8 cellular contexts compared by ENCODE assay signal in the genomic region with DNA sequence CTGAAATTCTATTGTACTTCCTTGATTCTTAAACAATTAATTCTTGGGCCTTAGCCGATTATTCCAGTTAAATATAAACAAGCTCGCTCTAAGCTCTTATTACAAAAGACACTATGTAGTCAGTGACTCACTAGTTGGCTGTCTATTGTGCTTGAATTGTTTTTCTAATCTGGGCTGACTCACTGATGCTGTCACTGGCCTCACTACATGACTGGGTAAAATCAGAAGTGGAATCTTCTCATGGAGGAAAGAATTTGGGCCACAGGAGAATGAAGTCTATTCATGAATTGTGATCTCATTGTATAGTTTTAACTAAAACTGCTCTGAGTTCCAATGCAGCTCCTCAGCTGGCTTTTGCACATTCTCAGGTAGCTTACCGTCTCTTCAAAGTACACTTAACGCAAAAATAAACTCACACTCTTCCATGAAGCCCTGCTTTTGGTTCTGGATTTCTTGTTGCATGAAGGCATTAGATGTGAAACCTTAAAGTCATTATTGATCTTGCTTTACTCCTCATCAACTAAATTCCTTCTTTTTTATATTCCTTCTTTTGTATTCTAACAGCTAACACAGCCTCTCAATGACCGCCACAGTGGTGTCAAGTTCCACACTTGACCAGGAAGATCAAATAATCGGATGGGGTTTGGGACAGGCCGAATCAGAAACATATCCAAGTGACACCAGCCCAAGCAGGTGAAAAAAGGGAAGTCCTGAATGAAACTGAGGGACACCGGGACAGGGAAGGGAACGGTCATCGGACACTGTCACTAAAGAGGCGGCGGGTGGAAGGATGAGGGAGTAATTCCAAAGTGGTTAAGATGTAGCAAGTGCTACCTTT.
DNase-seq lines count a peak whose midpoint lies in the region; ATAC-seq and TF ChIP-seq lines count a peak whose summit lies in the region.

No MANE protein-coding gene starts in this region.

- peaks cover 36% of the 10 kb centered on the region for H3K4me1 Mint-ChIP-seq in HFFc6 (ENCODE audit: low read depth)

- intact Hi-C loops in PC-3 (cut with micrococcal nuclease) (loop anchor here (1.0 to 2.0 kb wide), 2 partner anchors 24 to 264 kb away; no protein-coding TSS in a partner anchor), esophagus muscularis mucosa (cut with DNase I) (no loop called here)

- WGBS in esophagus muscularis mucosa, result 71% methylated on average over 11 of the region's 12 CpGs

- no peaks in the 10 kb centered on the region for H3K79me2 ChIP-seq in PC-3 (ENCODE audit: low read length)

- no peaks in the 10 kb centered on the region for H4K20me1 ChIP-seq in PC-3 (ENCODE audit: low read length)

- BruUV-seq in PC-3 (replicated peaks; lab: Mats Ljungman, UMichigan), result no TSS peak

- no peak overlapping the region for H3K4me3 ChIP-seq in PC-3 (ENCODE audit: low read length)
- no peak overlapping the region for H3K4me3 ChIP-seq in esophagus muscularis mucosa
- H3K4me3 ChIP-seq in muscle layer of duodenum (ENCODE audit: low read depth in 1 of 2, low read length in 2 of 2), result no peak overlapping the region
- no peak overlapping the region for H3K4me3 ChIP-seq in effector memory CD4-positive, alpha-beta T cell (ENCODE audit: insufficient read depth, low read depth, low read length, poor library complexity, severe bottlenecking)

- H3K9ac ChIP-seq in PC-3 (ENCODE audit: low read length), result peak overlapping the region; percentile 60

- no peaks in the 10 kb centered on the region for H3K27me3 Mint-ChIP-seq in HFFc6 (ENCODE audit: insufficient read depth)

- no peaks in the 10 kb centered on the region for H3K9me3 Mint-ChIP-seq in HFFc6

- H3K27ac Mint-ChIP-seq in HFFc6, result peak overlapping the region; percentile 91

- peak overlapping the region; percentile 45 for H3K4me2 ChIP-seq in PC-3 (ENCODE audit: low read length)

- H3K27me3 ChIP-seq in PC-3 (ENCODE audit: low read length), result no peaks in the 10 kb centered on the region
- no peaks in the 10 kb centered on the region for H3K27me3 ChIP-seq in esophagus muscularis mucosa
- H3K27me3 ChIP-seq in muscle layer of duodenum (ENCODE audit: low read depth, low read length), result no peaks in the 10 kb centered on the region
- H3K27me3 ChIP-seq in effector memory CD4-positive, alpha-beta T cell (replicated peaks; ENCODE audit: control insufficient read depth, insufficient read depth, low read length, poor library complexity, severe bottlenecking), result peaks cover 2% of the 10 kb centered on the region

- TF ChIP-seq EP300 in esophagus muscularis mucosa (IDR thresholded peaks at IDR 0.05), result no peak

- peaks cover 27% of the 10 kb centered on the region for H3K36me3 ChIP-seq in PC-3 (ENCODE audit: low read depth, low read length)
- H3K36me3 ChIP-seq in esophagus muscularis mucosa, result peaks cover 5 to 37% (median 19%) of the 10 kb centered on the region in 4 donors
- H3K36me3 ChIP-seq in muscle layer of duodenum (ENCODE audit: control insufficient read depth in 1 of 2, insufficient read depth in 2 of 2, low read length in 2 of 2), result peaks cover 7 to 10% of the 10 kb centered on the region in 2 donors
- no peaks in the 10 kb centered on the region for H3K36me3 ChIP-seq in effector memory CD4-positive, alpha-beta T cell (ENCODE audit: control insufficient read depth, insufficient read depth, low read length)

- peaks cover 18% of the 10 kb centered on the region for H3K36me3 Mint-ChIP-seq in HFFc6 (ENCODE audit: low read depth)

- peak; percentile 95 for ATAC-seq in PC-3
- no peak for ATAC-seq in GM18907 (IDR thresholded peaks at IDR 0.05; ENCODE audit: unreplicated experiment)

- H3K9me3 ChIP-seq in PC-3 (ENCODE audit: low read length) (no peaks in the 10 kb centered on the region), esophagus muscularis mucosa (no peaks in the 10 kb centered on the region), muscle layer of duodenum (ENCODE audit: control insufficient read depth in 1 of 2, low read length in 2 of 2) (no peaks in the 10 kb centered on the region)
- no peaks in the 10 kb centered on the region for H3K9me3 ChIP-seq in effector memory CD4-positive, alpha-beta T cell (ENCODE audit: control insufficient read depth, low read length)

- CTCF ChIA-PET in PC-3 (lab: Charles Lee), result interaction anchor here (0.5 to 1.0 kb wide), 3 partner anchors 9 to 264 kb away, joined by 3 read pairs; no protein-coding TSS in a partner anchor

- DNase-seq in HFFc6 (peak; percentile 96), PC-3 (peak; percentile 98), esophagus muscularis mucosa (ENCODE audit: extremely low spot score) (no peak), NCI-H187 treated with DMSO at 0.1 percent for 48 hours (lab: John Stamatoyannopoulos, UW) (no peak), DMS79 (lab: John Stamatoyannopoulos, UW) (no peak)
- no peak for DNase-seq in effector memory CD4-positive, alpha-beta T cell

- TF ChIP-seq POLR2A in esophagus muscularis mucosa (IDR thresholded peaks at IDR 0.05; ENCODE audit: low read depth), result no peak

- H3K4me3 Mint-ChIP-seq in HFFc6, result peak overlapping the region; percentile 3

- TF ChIP-seq CTCF in HFFc6 (IDR thresholded peaks at IDR 0.05) (no peak), PC-3 (conservative IDR thresholded peaks at IDR 0.05; ENCODE audit: low read depth, low read length) (no peak), esophagus muscularis mucosa (IDR thresholded peaks at IDR 0.05) (no peak)

- H3K4me1 ChIP-seq in PC-3 (ENCODE audit: insufficient read depth, low read length) (peaks cover 26% of the 10 kb centered on the region), esophagus muscularis mucosa (peaks cover 11 to 20% (median 19%) of the 10 kb centered on the region in 4 donors), muscle layer of duodenum (ENCODE audit: control insufficient read depth in 1 of 2, insufficient read depth in 2 of 2, low read length in 2 of 2) (peaks cover 6 to 10% of the 10 kb centered on the region in 2 donors)
- H3K4me1 ChIP-seq in effector memory CD4-positive, alpha-beta T cell (ENCODE audit: control insufficient read depth, insufficient read depth, low read length, poor library complexity, severe bottlenecking), result no peaks in the 10 kb centered on the region

- peak overlapping the region; percentile 89 for H3K27ac ChIP-seq in PC-3 (ENCODE audit: low read length)
- peak overlapping the region; percentile 75 to 78 (median 76) for H3K27ac ChIP-seq in esophagus muscularis mucosa (replicated peaks in 1 of 4)
- peak overlapping the region; percentile 82 for H3K27ac ChIP-seq in muscle layer of duodenum (ENCODE audit: low read length)
- H3K27ac ChIP-seq in effector memory CD4-positive, alpha-beta T cell (ENCODE audit: insufficient read depth, low read length, poor library complexity, severe bottlenecking), result no peak overlapping the region

- no peaks in the 10 kb centered on the region for H3K9me2 ChIP-seq in PC-3 (replicated peaks; ENCODE audit: low read length)

- H2AFZ ChIP-seq in PC-3 (ENCODE audit: low read length), result no peak overlapping the region

- peaks cover 6% of the 10 kb centered on the region for H3F3A ChIP-seq in PC-3 (ENCODE audit: low read length, unreplicated experiment)

- POLR2A ChIA-PET in PC-3 (lab: Charles Lee; ENCODE audit: unreplicated experiment), result interaction anchor here (0.6 kb wide), 1 partner anchor 228 kb away, joined by 3 read pairs; no protein-coding TSS in a partner anchor

Comparison
In these comparisons a context has a peak if more than half of its experiments do, and no peak if none do; other contexts are left out.
1. DNase-seq: peak in HFFc6 (single experiment) and PC-3 (single experiment); none in esophagus muscularis mucosa (single experiment), effector memory CD4-positive, alpha-beta T cell (0 of 3), NCI-H187 treated with DMSO at 0.1 percent for 48 hours (single experiment) and DMS79 (single experiment).